In the genomic region with DNA sequence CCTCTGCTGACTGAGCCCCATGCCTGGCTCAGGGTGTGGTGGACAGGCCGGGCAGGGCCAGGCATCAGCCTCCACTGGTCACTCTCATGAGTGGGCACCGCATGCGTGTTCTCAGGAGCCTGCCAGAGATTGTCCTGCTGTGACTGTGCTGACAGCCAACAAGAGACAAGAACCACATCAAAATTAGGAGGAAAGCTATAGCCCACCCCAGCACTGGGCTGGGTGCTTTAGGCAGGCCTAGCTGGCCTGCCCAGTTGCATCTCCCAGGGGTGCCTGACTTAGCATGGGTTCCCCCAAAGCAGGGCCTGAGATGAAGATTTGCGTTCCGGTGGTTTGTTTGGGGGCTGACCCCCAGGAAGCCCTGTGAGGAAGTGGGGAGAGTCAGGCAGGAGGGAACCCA, we compare ENCODE assay signal across 37 cellular contexts. TPM values are rescaled to one million over a fixed set of nuclear protein-coding genes. Genes with fewer than 3 reads are reported as not detected.
"Had no signal": no experiment of that assay in that cellular context is flagged by ENCODE, and none has a peak within 500 bp of the region (broad histone marks: within the 10 kb centered on the region; RNA-seq: fewer than 3 reads in every experiment).

No MANE protein-coding gene starts in this region.

- H3K4me3 ChIP-seq: Peyer's patch, SJSA1 had no signal

- H3K9ac ChIP-seq: SK-N-SH had no signal

- H3K27ac ChIP-seq: brain microvascular endothelial cell, Peyer's patch, SJSA1, VCaP had no signal

- H3K4me1 ChIP-seq: Peyer's patch, SJSA1 had no signal

- DNase-seq: activated CD4-positive, alpha-beta memory T cell treated with anti-CD3 and anti-CD28 coated beads, Interleukin-2, amount 10 ng/mL, durations not matched to agents 7 days and 5 days; activated CD4-positive, alpha-beta T cell treated with anti-CD3 and anti-CD28 coated beads for 1 hour; activated CD4-positive, alpha-beta T cell treated with anti-CD3 and anti-CD28 coated beads for 48 hours; activated CD4-positive, CD25-positive, alpha-beta regulatory T cell; activated CD8-positive, alpha-beta memory T cell treated with anti-CD3 and anti-CD28 coated beads for 24 hours; activated CD8-positive, alpha-beta memory T cell treated with anti-CD3 and anti-CD28 coated beads, Interleukin-2, amount 10 ng/mL, durations not matched to agents 7 days and 5 days; activated CD8-positive, alpha-beta memory T cell treated with anti-CD3 and anti-CD28 coated beads, Interleukin-2, amount 50 U/mL, for 48 hours; activated effector memory CD4-positive, alpha-beta T cell treated with anti-CD3 and anti-CD28 coated beads, Interleukin-2, amount 50 U/mL, for 16 hours; activated naive CD4-positive, alpha-beta T cell; activated naive CD4-positive, alpha-beta T cell treated with anti-CD3 and anti-CD28 coated beads, Interleukin-2, amount 50 U/mL, for 16 hours; activated naive CD8-positive, alpha-beta T cell treated with anti-CD3 and anti-CD28 coated beads for 36 hours; activated T-cell treated with anti-CD3 and anti-CD28 coated beads, Interleukin-2, amount 50 U/mL, for 72 hours; amniotic stem cell; aorta; brain microvascular endothelial cell; central memory CD4-positive, alpha-beta T cell; MM.1S; NCI-H1092 treated with DMSO at 0.1 percent for 48 hours; NCI-H146; NCI-H187; NCI-H2029 treated with DMSO at 0.1 percent for 48 hours; NCI-H2107; NCI-H2171; NCI-H510A; NCI-H748 treated with DMSO at 0.1 percent for 48 hours; NK-92 treated with Interleukin-12 subunit alpha and Interleukin-12 subunit beta, amount 100 ng/mL, for 24 hours; PC-3; Peyer's patch; RPMI8226; SHP77 treated with DMSO at 0.1 percent for 48 hours; SK-N-SH; T-cell; T-helper 2 cell; T-helper 9 cell had no signal

- H3K27ac Mint-ChIP-seq: activated CD4-positive, alpha-beta memory T cell treated with anti-CD3 and anti-CD28 coated beads, Interleukin-2, amount 10 ng/mL, durations not matched to agents 7 days and 5 days; activated CD8-positive, alpha-beta memory T cell treated with anti-CD3 and anti-CD28 coated beads, Interleukin-2, amount 10 ng/mL, durations not matched to agents 7 days and 5 days; activated naive CD8-positive, alpha-beta T cell treated with anti-CD3 and anti-CD28 coated beads for 36 hours; activated T-cell treated with anti-CD3 and anti-CD28 coated beads, Interleukin-2, amount 50 U/mL, for 72 hours; activated T-helper 17 cell treated with anti-CD3 and anti-CD28 coated beads, Interleukin-2, amount 50 U/mL, for 72 hours; T-cell had no signal

- ATAC-seq: activated CD8-positive, alpha-beta memory T cell treated with anti-CD3 and anti-CD28 coated beads, Interleukin-2, amount 10 ng/mL, durations not matched to agents 7 days and 5 days; activated T-cell treated with anti-CD3 and anti-CD28 coated beads, Interleukin-2, amount 50 U/mL, for 72 hours; activated T-helper 17 cell treated with anti-CD3 and anti-CD28 coated beads, Interleukin-2, amount 50 U/mL, for 72 hours; PC-3 had no signal

- H3K4me2 ChIP-seq: SK-N-SH had no signal

- H3K9me3 ChIP-seq: Peyer's patch, SJSA1, SK-N-SH had no signal

- H3K9me3 Mint-ChIP-seq: activated CD4-positive, alpha-beta memory T cell treated with anti-CD3 and anti-CD28 coated beads, Interleukin-2, amount 10 ng/mL, durations not matched to agents 7 days and 5 days; activated naive CD8-positive, alpha-beta T cell treated with anti-CD3 and anti-CD28 coated beads for 36 hours; activated T-cell treated with anti-CD3 and anti-CD28 coated beads, Interleukin-2, amount 50 U/mL, for 72 hours; activated T-helper 17 cell treated with anti-CD3 and anti-CD28 coated beads, Interleukin-2, amount 50 U/mL, for 72 hours; T-cell had no signal

- H3K4me1 Mint-ChIP-seq: activated CD4-positive, alpha-beta memory T cell treated with anti-CD3 and anti-CD28 coated beads, Interleukin-2, amount 10 ng/mL, durations not matched to agents 7 days and 5 days; activated CD8-positive, alpha-beta memory T cell treated with anti-CD3 and anti-CD28 coated beads, Interleukin-2, amount 10 ng/mL, durations not matched to agents 7 days and 5 days; activated naive CD8-positive, alpha-beta T cell treated with anti-CD3 and anti-CD28 coated beads for 36 hours; activated T-helper 17 cell treated with anti-CD3 and anti-CD28 coated beads, Interleukin-2, amount 50 U/mL, for 72 hours; T-cell had no signal

- H3K36me3 ChIP-seq: brain microvascular endothelial cell, Peyer's patch, SJSA1 had no signal

- H3K9me2 ChIP-seq: SK-N-SH had no signal

- H3K4me3 Mint-ChIP-seq: activated CD4-positive, alpha-beta memory T cell treated with anti-CD3 and anti-CD28 coated beads, Interleukin-2, amount 10 ng/mL, durations not matched to agents 7 days and 5 days; activated CD8-positive, alpha-beta memory T cell treated with anti-CD3 and anti-CD28 coated beads, Interleukin-2, amount 10 ng/mL, durations not matched to agents 7 days and 5 days; activated naive CD8-positive, alpha-beta T cell treated with anti-CD3 and anti-CD28 coated beads for 36 hours; activated T-cell treated with anti-CD3 and anti-CD28 coated beads, Interleukin-2, amount 50 U/mL, for 72 hours; activated T-helper 17 cell treated with anti-CD3 and anti-CD28 coated beads, Interleukin-2, amount 50 U/mL, for 72 hours; T-cell had no signal

- H3K27me3 ChIP-seq: brain microvascular endothelial cell, Peyer's patch, SJSA1 had no signal

- H3K36me3 Mint-ChIP-seq: activated CD8-positive, alpha-beta memory T cell treated with anti-CD3 and anti-CD28 coated beads, Interleukin-2, amount 10 ng/mL, durations not matched to agents 7 days and 5 days; activated naive CD8-positive, alpha-beta T cell treated with anti-CD3 and anti-CD28 coated beads for 36 hours; T-cell had no signal

RNA-seq across cellular contexts. Expression of a gene that starts 53.9 kb away (rescaled TPM):
- total RNA-seq: activated CD4-positive, alpha-beta memory T cell treated with anti-CD3 and anti-CD28 coated beads, Interleukin-2, amount 10 ng/mL, durations not matched to agents 7 days and 5 days; activated naive CD8-positive, alpha-beta T cell treated with anti-CD3 and anti-CD28 coated beads for 36 hours; activated T-helper 17 cell treated with anti-CD3 and anti-CD28 coated beads, Interleukin-2, amount 50 U/mL, for 72 hours; aorta; PC-3; Peyer's patch; SJSA1; T-cell had no signal
- polyA plus RNA-seq: SK-N-SH had no signal
